In genomic region chr7:45893996-45894664, GRCh38 we compare ENCODE assay signal across 1 cellular context.
TF ChIP-seq lines count a peak whose summit lies in the region.

No MANE protein-coding gene starts in this region.

TF ChIP-seq in HepG2, 621 proteins besides CTCF, POLR2A, EP300 and RAD21 (continued from another document and continues in another):
- TF ChIP-seq ZNF691 (CRISPR knock-in tag; IDR thresholded peaks at IDR 0.05; ENCODE audit: borderline replicate concordance, low read depth) (peak; percentile 76), POGZ (CRISPR knock-in tag; IDR thresholded peaks at IDR 0.05) (no peak), DRAP1 (CRISPR knock-in tag; IDR thresholded peaks at IDR 0.05) (no peak; the same call in 1 of the 2 replicates), MED8 (CRISPR knock-in tag; IDR thresholded peaks at IDR 0.05; ENCODE audit: insufficient replicate concordance) (no peak), NFIC (IDR thresholded peaks at IDR 0.05; ENCODE audit: low read length) (no peak), ZNF558 (CRISPR knock-in tag; IDR thresholded peaks at IDR 0.05; ENCODE audit: borderline replicate concordance) (peak; percentile 69; the same call in 1 of the 2 replicates), RXRB (CRISPR knock-in tag; IDR thresholded peaks at IDR 0.05; ENCODE audit: borderline replicate concordance) (0 out of 2 replicates have a peak, but pooled peaks have one; percentile 19), MEF2D (CRISPR knock-in tag; IDR thresholded peaks at IDR 0.05) (peak; percentile 92), ARID2 (CRISPR knock-in tag; IDR thresholded peaks at IDR 0.05; ENCODE audit: borderline replicate concordance) (peak; percentile 30; the same call in 1 of the 2 replicates), FOSL2 (CRISPR knock-in tag; IDR thresholded peaks at IDR 0.05) (no peak), ATF7 (IDR thresholded peaks at IDR 0.05) (no peak), ATF7 (CRISPR knock-in tag; IDR thresholded peaks at IDR 0.05) (0 out of 2 replicates have a peak, but pooled peaks have one; percentile 41), AFF4 (CRISPR knock-in tag; IDR thresholded peaks at IDR 0.05) (peak; percentile 67), ZNF816 (CRISPR knock-in tag; IDR thresholded peaks at IDR 0.05; ENCODE audit: borderline replicate concordance) (peak; percentile 88; the same call in 1 of the 2 replicates), YY1 (IDR thresholded peaks at IDR 0.05; ENCODE audit: insufficient read depth, insufficient replicate concordance, low read depth, low read length) (no peak), ZNF253 (CRISPR knock-in tag; IDR thresholded peaks at IDR 0.05; ENCODE audit: borderline replicate concordance) (peak; percentile 86; the same call in 1 of the 2 replicates), RXRA (CRISPR knock-in tag; IDR thresholded peaks at IDR 0.05) (no peak), ZNF768 (CRISPR knock-in tag; IDR thresholded peaks at IDR 0.05) (no peak), ZNF18 (CRISPR knock-in tag; IDR thresholded peaks at IDR 0.05; ENCODE audit: insufficient replicate concordance) (no peak), ZNF33B (CRISPR knock-in tag; IDR thresholded peaks at IDR 0.05) (no peak), FOXP1 (IDR thresholded peaks at IDR 0.05) (no peak), FOXP1 (CRISPR knock-in tag; IDR thresholded peaks at IDR 0.05) (no peak), MAZ (IDR thresholded peaks at IDR 0.05; ENCODE audit: borderline replicate concordance, low read depth, low read length) (no peak), MAZ (CRISPR knock-in tag; IDR thresholded peaks at IDR 0.05; ENCODE audit: low read depth) (no peak; the same call in 1 of the 2 replicates), MAFF (IDR thresholded peaks at IDR 0.05; ENCODE audit: low read depth, low read length) (no peak), ZSCAN22 (CRISPR knock-in tag; IDR thresholded peaks at IDR 0.05) (no peak), PATZ1 (CRISPR knock-in tag; IDR thresholded peaks at IDR 0.05) (no peak), PLSCR1 (CRISPR knock-in tag; IDR thresholded peaks at IDR 0.05; ENCODE audit: borderline replicate concordance) (peak; percentile 67; the same call in 1 of the 2 replicates), CEBPB (IDR thresholded peaks at IDR 0.05; ENCODE audit: borderline replicate concordance, low read depth, low read length) (no peak), HIVEP1 (CRISPR knock-in tag; IDR thresholded peaks at IDR 0.05) (peak; percentile 65), ZNF678 (CRISPR knock-in tag; IDR thresholded peaks at IDR 0.05) (peak; percentile 53; the same call in 1 of the 2 replicates), PTBP1 (IDR thresholded peaks at IDR 0.05; ENCODE audit: low read depth, low read length, poor library complexity, severe bottlenecking) (peak; percentile 71), GMEB2 (CRISPR knock-in tag; IDR thresholded peaks at IDR 0.05; ENCODE audit: low read depth) (no peak; the same call in 1 of the 2 replicates), GPBP1L1 (CRISPR knock-in tag; IDR thresholded peaks at IDR 0.05) (no peak), MAFK (conservative IDR thresholded peaks at IDR 0.05 in 1 of 2, IDR thresholded peaks at IDR 0.05 in 1 of 2; ENCODE audit: low read length in 2 of 2) (no peak), TARDBP (CRISPR knock-in tag; IDR thresholded peaks at IDR 0.05) (peak; percentile 83; the same call in 1 of the 2 replicates), ZNF781 (CRISPR knock-in tag; IDR thresholded peaks at IDR 0.05; ENCODE audit: borderline replicate concordance, not compliant biosample characterization) (peak; percentile 81), NR1H2 (CRISPR knock-in tag; IDR thresholded peaks at IDR 0.05; ENCODE audit: borderline replicate concordance, low read depth) (no peak), CSRNP1 (CRISPR knock-in tag; IDR thresholded peaks at IDR 0.05) (no peak; the same call in 1 of the 2 replicates), NPAS2 (CRISPR knock-in tag; IDR thresholded peaks at IDR 0.05; ENCODE audit: borderline replicate concordance) (0 out of 2 replicates have a peak, but pooled peaks have one; percentile 85), SNAPC4 (CRISPR knock-in tag; IDR thresholded peaks at IDR 0.05) (no peak), GATAD2A (CRISPR knock-in tag; IDR thresholded peaks at IDR 0.05) (0 out of 2 replicates have a peak, but pooled peaks have one; percentile 6), KAT7 (CRISPR knock-in tag; IDR thresholded peaks at IDR 0.05; ENCODE audit: borderline replicate concordance) (0 out of 2 replicates have a peak, but pooled peaks have one; percentile 5)
